ENCODE assay signal across 1 cellular context in the genomic region with DNA sequence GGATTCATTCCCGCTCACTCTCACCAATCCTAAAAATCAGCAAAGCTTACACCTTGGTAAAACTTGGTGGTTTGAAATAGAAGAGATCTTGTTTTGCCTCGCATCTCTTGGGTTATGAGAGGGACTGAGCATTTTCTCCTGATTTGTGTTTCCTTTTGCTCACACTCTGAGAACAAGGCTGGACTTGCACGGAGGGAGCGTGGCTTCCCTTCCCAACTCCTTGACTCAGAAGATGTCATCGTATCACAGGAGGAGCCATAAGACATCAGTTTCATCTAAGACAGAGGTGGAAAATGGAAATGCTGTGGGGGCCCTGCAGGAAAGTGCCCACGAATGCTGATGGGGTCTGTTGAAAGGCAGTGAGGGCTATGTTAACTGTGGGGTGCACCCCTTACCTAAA.
TF ChIP-seq lines count a peak whose summit lies in the region.

No MANE protein-coding gene starts in this region.

TF ChIP-seq in K562, 482 proteins besides CTCF, POLR2A, EP300 and RAD21 (continued from another document):
- no peak for TF ChIP-seq THRA (IDR thresholded peaks at IDR 0.05)
- TF ChIP-seq ZNF3 (CRISPR knock-in tag; IDR thresholded peaks at IDR 0.05) = no peak
- TF ChIP-seq STAT6 (CRISPR knock-in tag; IDR thresholded peaks at IDR 0.05) = no peak
- no peak for TF ChIP-seq RBM14 (IDR thresholded peaks at IDR 0.05; ENCODE audit: borderline replicate concordance, insufficient read depth, low read depth, low read length)
- TF ChIP-seq ZFP30 (CRISPR knock-in tag; IDR thresholded peaks at IDR 0.05; ENCODE audit: borderline replicate concordance) = no peak
- no peak for TF ChIP-seq ZNF408 (CRISPR knock-in tag; IDR thresholded peaks at IDR 0.05; ENCODE audit: low read depth)
- no peak for TF ChIP-seq PHB (CRISPR knock-in tag; IDR thresholded peaks at IDR 0.05)
- TF ChIP-seq XRCC4 (IDR thresholded peaks at IDR 0.05; ENCODE audit: extremely low read depth, insufficient read depth, insufficient read length) = no peak
- TF ChIP-seq CHD1 (IDR thresholded peaks at IDR 0.05; ENCODE audit: low read length) = no peak
- TF ChIP-seq, protein P1, sequence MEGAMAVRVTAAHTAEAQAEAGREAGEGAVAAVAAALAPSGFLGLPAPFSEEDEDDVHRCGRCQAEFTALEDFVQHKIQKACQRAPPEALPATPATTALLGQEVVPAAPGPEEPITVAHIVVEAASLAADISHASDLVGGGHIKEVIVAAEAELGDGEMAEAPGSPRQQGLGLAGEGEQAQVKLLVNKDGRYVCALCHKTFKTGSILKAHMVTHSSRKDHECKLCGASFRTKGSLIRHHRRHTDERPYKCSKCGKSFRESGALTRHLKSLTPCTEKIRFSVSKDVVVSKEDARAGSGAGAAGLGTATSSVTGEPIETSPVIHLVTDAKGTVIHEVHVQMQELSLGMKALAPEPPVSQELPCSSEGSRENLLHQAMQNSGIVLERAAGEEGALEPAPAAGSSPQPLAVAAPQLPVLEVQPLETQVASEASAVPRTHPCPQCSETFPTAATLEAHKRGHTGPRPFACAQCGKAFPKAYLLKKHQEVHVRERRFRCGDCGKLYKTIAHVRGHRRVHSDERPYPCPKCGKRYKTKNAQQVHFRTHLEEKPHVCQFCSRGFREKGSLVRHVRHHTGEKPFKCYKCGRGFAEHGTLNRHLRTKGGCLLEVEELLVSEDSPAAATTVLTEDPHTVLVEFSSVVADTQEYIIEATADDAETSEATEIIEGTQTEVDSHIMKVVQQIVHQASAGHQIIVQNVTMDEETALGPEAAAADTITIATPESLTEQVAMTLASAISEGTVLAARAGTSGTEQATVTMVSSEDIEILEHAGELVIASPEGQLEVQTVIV (CRISPR knock-in tag; IDR thresholded peaks at IDR 0.05; ENCODE audit: borderline replicate concordance) = no peak
- TF ChIP-seq MCM2 (IDR thresholded peaks at IDR 0.05; ENCODE audit: low read depth) = no peak
- TF ChIP-seq ZNF121 (CRISPR knock-in tag; conservative IDR thresholded peaks at IDR 0.05) = no peak
